9 cellular contexts compared by ENCODE assay signal in genomic region chr17:80856863-80857488, GRCh38.
A peak's percentile ranks its signal among the peaks of the same experiment; 100 is the strongest.
DNase-seq lines count a peak whose midpoint lies in the region; ATAC-seq and TF ChIP-seq lines count a peak whose summit lies in the region.
"Had no signal": no experiment of that assay in that cellular context is flagged by ENCODE, and none has a peak within 500 bp of the region (broad histone marks: within the 10 kb centered on the region; RNA-seq: fewer than 3 reads in every experiment).

No MANE protein-coding gene starts in this region.

- intact Hi-C loops in PC-3 (cut with micrococcal nuclease) (loop anchor here (1.0 to 2.0 kb wide), 3 partner anchors 24 to 68 kb away; no protein-coding TSS in a partner anchor), esophagus squamous epithelium (cut with DNase I) (no loop called here), lower leg skin (cut with DNase I; ENCODE audit: low total_unique reads) (no loop called here)

- H3K27me3 ChIP-seq in PC-3 (ENCODE audit: low read length) (no peaks in the 10 kb centered on the region), esophagus squamous epithelium (no peaks in the 10 kb centered on the region)

- H3K36me3 ChIP-seq in PC-3 (ENCODE audit: low read depth, low read length) = 0 out of 2 replicates have a peak, but pooled peaks cover 2% of the 10 kb centered on the region
- H3K36me3 ChIP-seq in esophagus squamous epithelium = peaks cover 0 to 21% (median 4%) of the 10 kb centered on the region in 3 donors

- no peak for TF ChIP-seq POLR2A in esophagus squamous epithelium (IDR thresholded peaks at IDR 0.05)
- no peak for TF ChIP-seq POLR2A in lower leg skin (IDR thresholded peaks at IDR 0.05)

- CTCF ChIA-PET in PC-3 (lab: Charles Lee) = interaction anchor here (0.6 kb wide), 1 partner anchor 1782 kb away, joined by 6 read pairs; the partner anchor contains the start of gene ENGASE

- BruUV-seq in PC-3 (replicated peaks; lab: Mats Ljungman, UMichigan) = no TSS peak

- peaks cover 45% of the 10 kb centered on the region for H3K4me1 ChIP-seq in PC-3 (ENCODE audit: insufficient read depth, low read length)
- H3K4me1 ChIP-seq in esophagus squamous epithelium = peaks cover 11 to 53% (median 30%) of the 10 kb centered on the region in 3 donors

- H4K20me1 ChIP-seq in PC-3 (ENCODE audit: low read length) = no peaks in the 10 kb centered on the region

- H3K4me3 ChIP-seq in PC-3 (ENCODE audit: low read length) = 0 out of 2 replicates have a peak overlapping the region, but pooled peaks have one; percentile 29
- H3K4me3 ChIP-seq in esophagus squamous epithelium = no peak overlapping the region
- H3K4me3 ChIP-seq in lower leg skin (ENCODE audit: low read depth, poor library complexity, severe bottlenecking) = no peak overlapping the region

- no peaks in the 10 kb centered on the region for H3K9me2 ChIP-seq in PC-3 (replicated peaks; ENCODE audit: low read length)

- no peaks in the 10 kb centered on the region for H3F3A ChIP-seq in PC-3 (ENCODE audit: low read length, unreplicated experiment)

- ATAC-seq in GM19467 (IDR thresholded peaks at IDR 0.05; ENCODE audit: unreplicated experiment) (peak; percentile 27), PC-3 (peak; percentile 9)

- peak overlapping the region; percentile 78 for H3K4me2 ChIP-seq in PC-3 (ENCODE audit: low read length)

- peak overlapping the region; percentile 95 for H3K9ac ChIP-seq in PC-3 (ENCODE audit: low read length)

- TF ChIP-seq CTCF in 22Rv1 (IDR thresholded peaks at IDR 0.05) (no peak), PC-3 (conservative IDR thresholded peaks at IDR 0.05; ENCODE audit: low read depth, low read length) (no peak), esophagus squamous epithelium (IDR thresholded peaks at IDR 0.05) (no peak), lower leg skin (IDR thresholded peaks at IDR 0.05) (no peak)

- no peak for DNase-seq in PC-3
- DNase-seq in esophagus squamous epithelium (lab: John Stamatoyannopoulos, UW) = no peak
- DNase-seq in effector CD4-positive, alpha-beta T cell = no peak
- DNase-seq in SKM-1 (lab: John Stamatoyannopoulos, UW; ENCODE audit: unreplicated experiment) = no peak
- no peak for DNase-seq in lower leg skin (ENCODE audit: low spot score in 2 of 2)
- DNase-seq in midbrain (lab: John Stamatoyannopoulos, UW) = no peak
- DNase-seq: NCI-H69 had no signal

- no peak overlapping the region for H2AFZ ChIP-seq in PC-3 (ENCODE audit: low read length)

- 66 to 85% methylated on average over 3 to 15 of the region's 18 CpGs for WGBS in esophagus squamous epithelium, 2 donors
- WGBS in lower leg skin, 2 donors = 88% methylated on average over 16 to 18 of the region's 18 CpGs

- H3K9me3 ChIP-seq in PC-3 (ENCODE audit: low read length) (no peaks in the 10 kb centered on the region), esophagus squamous epithelium (no peaks in the 10 kb centered on the region)

- POLR2A ChIA-PET in PC-3 (lab: Charles Lee; ENCODE audit: unreplicated experiment) = interaction anchor here (0.6 to 0.7 kb wide), 2 partner anchors 240 to 262 kb away, joined by 3 read pairs; no protein-coding TSS in a partner anchor

- no peaks in the 10 kb centered on the region for H3K79me2 ChIP-seq in PC-3 (ENCODE audit: low read length)

- H3K27ac ChIP-seq in 22Rv1 (0 out of 2 replicates have a peak overlapping the region, but pooled peaks have one; percentile 8), PC-3 (ENCODE audit: low read length) (peak overlapping the region; percentile 100), esophagus squamous epithelium (peak overlapping the region in 3 of 4 donors; percentile 1 to 54 (median 31))

Comparison
In these comparisons a context has a peak if more than half of its experiments do, and no peak if none do; other contexts are left out.
1. H3K27ac ChIP-seq: peak in every context shown above with its lines; median percentile 100 in PC-3; 31 in esophagus squamous epithelium; 8 in 22Rv1.